ENCODE assay signal across 11 cellular contexts in genomic region chrX:109481986-109482385, GRCh38. TPM values are rescaled to one million over a fixed set of nuclear protein-coding genes. Genes with fewer than 3 reads are reported as not detected.
"Had no signal": no experiment of that assay in that cellular context is flagged by ENCODE, and none has a peak within 500 bp of the region (broad histone marks: within the 10 kb centered on the region; RNA-seq: fewer than 3 reads in every experiment).

TSS of gene GUCY2F (minus strand) at chrX:109482086. CDS start at chrX:109475936, 6,150 bp downstream.

- H3K4me3 ChIP-seq: GM23248, HAP-1, K562 had no signal

- H2AFZ ChIP-seq: GM23248 had no signal

- H3K36me3 ChIP-seq: HAP-1 had no signal

- H3K9me3 Mint-ChIP-seq: HFFc6 had no signal

- H3K9me3 ChIP-seq: HAP-1 had no signal

- DNase-seq: GM23248, GOT3, H7, HFFc6, IMR-90, KG1 had no signal

- H3K9ac ChIP-seq: GM23248 had no signal

- H3K4me3 Mint-ChIP-seq: HFFc6 had no signal

- H3K27ac ChIP-seq: GM23248 had no signal

- H3K4me1 ChIP-seq: HAP-1 had no signal

- ATAC-seq: HCT116, K562 had no signal

- H3K27ac Mint-ChIP-seq: HFFc6 had no signal

RNA-seq across cellular contexts. Expression of gene GUCY2F, which starts in this region (rescaled TPM):
- total RNA-seq: GM23248, H4, HFFc6, HT-29, IMR-90 had no signal
